Comparison of ENCODE assay signal across 13 cellular contexts in genomic region chr12:95607642-95608041, GRCh38. TPM values are rescaled to one million over a fixed set of nuclear protein-coding genes. Genes with fewer than 3 reads are reported as not detected.
DNase-seq lines count a peak whose midpoint lies in the region; ATAC-seq, FAIRE-seq and TF ChIP-seq lines count a peak whose summit lies in the region.
"Had no signal": no experiment of that assay in that cellular context is flagged by ENCODE, and none has a peak within 500 bp of the region (broad histone marks: within the 10 kb centered on the region; RNA-seq: fewer than 3 reads in every experiment).

No MANE protein-coding gene starts in this region.

- DNase-seq in GM23248 (no peak), NCI-H1930 (lab: John Stamatoyannopoulos, UW) (peak; percentile 55 to 64), ascending aorta (ENCODE audit: low spot score in 2 of 2) (no peak), lung microvascular endothelial cell (ENCODE audit: low read depth in 2 of 2) (peak; percentile 82 to 87), germinal center (ENCODE audit: low spot score) (no peak), psoas muscle (no peak), H54 (ENCODE audit: insufficient read length, low spot score) (no peak)
- no peak for DNase-seq in activated CD4-positive, alpha-beta T cell treated with anti-CD3 and anti-CD28 coated beads for 4 hours
- DNase-seq: activated CD4-positive, alpha-beta T cell treated with anti-CD3 and anti-CD28 coated beads for 48 hours; activated T-cell treated with anti-CD3 and anti-CD28 coated beads, Interleukin-2, amount 50 U/mL, for 1 hour; NCI-H2171 treated with DMSO at 0.1 percent for 48 hours had no signal

- TF ChIP-seq POLR2A in H54 (IDR thresholded peaks at IDR 0.05; ENCODE audit: low read depth, low read length) = no peak

- H3K4me1 ChIP-seq in GM23248 (ENCODE audit: insufficient read depth) (peaks cover 21% of the 10 kb centered on the region), ascending aorta (peaks cover 0 to 7% of the 10 kb centered on the region in 2 donors), psoas muscle (no peaks in the 10 kb centered on the region)

- no peak for ATAC-seq in psoas muscle

- H3K36me3 ChIP-seq in GM23248 (ENCODE audit: low read depth) (no peaks in the 10 kb centered on the region), ascending aorta (no peaks in the 10 kb centered on the region), psoas muscle (ENCODE audit: insufficient read depth in 1 of 2, low read depth in 1 of 2) (no peaks in the 10 kb centered on the region)

- no peak for TF ChIP-seq CTCF in ascending aorta (IDR thresholded peaks at IDR 0.05)
- TF ChIP-seq CTCF in psoas muscle (IDR thresholded peaks at IDR 0.05) = no peak

- peaks cover 17% of the 10 kb centered on the region for H3F3A ChIP-seq in GM23248 (ENCODE audit: insufficient read depth)

- no peaks in the 10 kb centered on the region for H4K20me1 ChIP-seq in GM23248 (ENCODE audit: insufficient read depth)

- no peaks in the 10 kb centered on the region for H3K79me2 ChIP-seq in GM23248 (ENCODE audit: insufficient read depth)

- H3K27ac ChIP-seq in GM23248 (peak overlapping the region; percentile 84), ascending aorta (peak overlapping the region; percentile 81 to 89), psoas muscle (no peak overlapping the region)
- H3K27ac ChIP-seq: KMS-11 had no signal

- H3K27me3 ChIP-seq in GM23248 (replicated peaks; ENCODE audit: insufficient read depth) (no peaks in the 10 kb centered on the region), ascending aorta (no peaks in the 10 kb centered on the region), psoas muscle (ENCODE audit: insufficient read depth in 3 of 3, low read length in 2 of 3) (no peaks in the 10 kb centered on the region)

- no peaks in the 10 kb centered on the region for H3K9me2 ChIP-seq in GM23248 (ENCODE audit: insufficient read depth)

- 73 to 83% methylated on average over 4 of the region's 4 CpGs for WGBS in GM23248 (ENCODE audit: low coverage in 1 of 2, low lambda C conversion rate in 2 of 2, missing lambda C conversion rate in 2 of 2), 2 experiments
- WGBS in psoas muscle, 3 donors = 14% methylated on average over 4 of the region's 4 CpGs

- no peaks in the 10 kb centered on the region for H3K9me3 ChIP-seq in GM23248 (ENCODE audit: low read depth)
- no peaks in the 10 kb centered on the region for H3K9me3 ChIP-seq in ascending aorta
- no peaks in the 10 kb centered on the region for H3K9me3 ChIP-seq in psoas muscle

- no peak overlapping the region for H3K4me3 ChIP-seq in GM23248
- no peak overlapping the region for H3K4me3 ChIP-seq in ascending aorta
- H3K4me3 ChIP-seq in psoas muscle = no peak overlapping the region

- intact Hi-C loops in ascending aorta (cut with DNase I) = loop anchor here (1.0 to 2.0 kb wide), 2 partner anchors 93 to 199 kb away; no protein-coding TSS in a partner anchor
- intact Hi-C loops in psoas muscle (cut with DNase I) = no loop called here

- FAIRE-seq in H54 (lab: Jason Lieb, UNC) = no peak
- FAIRE-seq: colon had no signal

- H2AFZ ChIP-seq in GM23248 = no peak overlapping the region

- H3K9ac ChIP-seq in GM23248 = no peak overlapping the region
- H3K9ac ChIP-seq: KMS-11 had no signal

- in situ Hi-C loops in GM23248 (cut with MboI) = loop anchor here (25.0 kb wide), 1 partner anchor 380 kb away; the partner anchor contains the start of gene HAL

- H3K4me2 ChIP-seq in GM23248 (ENCODE audit: unreplicated experiment) = no peak overlapping the region
- H3K4me2 ChIP-seq: KMS-11 had no signal

RNA-seq across cellular contexts. Expression of gene USP44, which starts 56.4 kb away (rescaled TPM):
- total RNA-seq in GM23248 (2014; rRNA removed; shearing (Covaris generic)) = 0.25 and 0.76 TPM in 2 replicates
- polyA plus RNA-seq in GM23248 (2016; fragmentation: Nextera tagmentation; extraction: Ambion mirVana) (0.54 and 0.58 TPM in 2 replicates), psoas muscle (under 1 TPM; 0.13 to 0.17 (median 0.14) TPM)
- total RNA-seq in ascending aorta (5.7 TPM), lung microvascular endothelial cell (0.87 and 1.8 TPM in 2 replicates), psoas muscle (under 1 TPM; 0.11 to 0.34 (median 0.24) TPM)

Comparison
In these comparisons a context has a peak if more than half of its experiments do, and no peak if none do; other contexts are left out.
1. DNase-seq: peak in NCI-H1930 (2 of 2) and lung microvascular endothelial cell (2 of 2); none in GM23248 (single experiment), ascending aorta (0 of 2), germinal center (single experiment), psoas muscle (0 of 2), H54 (single experiment) and activated CD4-positive, alpha-beta T cell treated with anti-CD3 and anti-CD28 coated beads for 4 hours (0 of 2).